1 cellular context compared by ENCODE assay signal in genomic region chr2:112340868-112341267, GRCh38.
TF ChIP-seq lines count a peak whose summit lies in the region.

No MANE protein-coding gene starts in this region.

TF ChIP-seq in K562, 482 proteins besides CTCF, POLR2A, EP300 and RAD21 (continued from another document):
- TF ChIP-seq CHD7 (IDR thresholded peaks at IDR 0.05; ENCODE audit: low read depth, low read length) = peak; percentile 6
- TF ChIP-seq ERF (CRISPR knock-in tag; IDR thresholded peaks at IDR 0.05) = no peak
- TF ChIP-seq DACH1 (IDR thresholded peaks at IDR 0.05; ENCODE audit: partially characterized antibody) = no peak
